8 cellular contexts compared by ENCODE assay signal in genomic region chr10:96512997-96513685, GRCh38. TPM values are rescaled to one million over a fixed set of nuclear protein-coding genes. Genes with fewer than 3 reads are reported as not detected.
DNase-seq lines count a peak whose midpoint lies in the region; ATAC-seq and TF ChIP-seq lines count a peak whose summit lies in the region.

No MANE protein-coding gene starts in this region.

- H3K4me2 ChIP-seq in MM.1S (ENCODE audit: low read depth, low read length) = peak overlapping the region; percentile 99

- H3K9me3 Mint-ChIP-seq in CD4-positive, alpha-beta T cell = no peaks in the 10 kb centered on the region
- H3K9me3 Mint-ChIP-seq in immature natural killer cell = no peaks in the 10 kb centered on the region

- H3F3A ChIP-seq in MM.1S (ENCODE audit: insufficient read depth, low read length) = peaks cover 17% of the 10 kb centered on the region; the same call in 1 of the 2 replicates

- no peaks in the 10 kb centered on the region for H4K20me1 ChIP-seq in MM.1S (ENCODE audit: insufficient read depth, low read length)

- in situ Hi-C loops in astrocyte of the spinal cord (cut with HindIII; ENCODE audit: low sequenced_read_pairs) (no loop called here), GM13976 (cut with MboI; ENCODE audit: low sequenced_read_pairs, unreplicated experiment) (no loop called here)

- H3K9me3 ChIP-seq in CD4-positive, alpha-beta T cell (ENCODE audit: control insufficient read depth, low read length) = no peaks in the 10 kb centered on the region
- no peaks in the 10 kb centered on the region for H3K9me3 ChIP-seq in MM.1S (replicated peaks; ENCODE audit: insufficient read depth, low read length)

- intact Hi-C loops in CD4-positive, alpha-beta T cell (cut with DNase I, micrococcal nuclease) = loop anchor here (5.0 to 10.0 kb wide), 2 partner anchors 116 to 118 kb away; no protein-coding TSS in a partner anchor

- POLR2A ChIA-PET in CD4-positive, alpha-beta T cell (lab: Charles Lee) = interaction anchor here (1.2 kb wide), 1 partner anchor 74 kb away, joined by 4 read pairs; the partner anchor contains the start of gene TM9SF3

- H2AFZ ChIP-seq in MM.1S (ENCODE audit: low read length) = peak overlapping the region; percentile 84

- H3K27ac Mint-ChIP-seq in CD4-positive, alpha-beta T cell = no peak overlapping the region
- no peak overlapping the region for H3K27ac Mint-ChIP-seq in immature natural killer cell

- H3K79me2 ChIP-seq in MM.1S (ENCODE audit: low read length) = no peaks in the 10 kb centered on the region

- peak overlapping the region; percentile 16; the same call in 1 of the 2 replicates for H3K9ac ChIP-seq in MM.1S (ENCODE audit: low read length)

- peak; percentile 44 for ATAC-seq in CD4-positive, alpha-beta T cell (ENCODE audit: poor library complexity)

- peak overlapping the region; percentile 72 for H3K4me3 Mint-ChIP-seq in CD4-positive, alpha-beta T cell
- H3K4me3 Mint-ChIP-seq in immature natural killer cell = peak overlapping the region; percentile 78 to 87 (median 85)

- peaks cover 33% of the 10 kb centered on the region for H3K27me3 ChIP-seq in CD4-positive, alpha-beta T cell (ENCODE audit: control insufficient read depth, insufficient read depth, low read length)
- peaks cover 15% of the 10 kb centered on the region for H3K27me3 ChIP-seq in MM.1S (replicated peaks; ENCODE audit: insufficient read depth, low read length)

- no peaks in the 10 kb centered on the region for H3K9me2 ChIP-seq in MM.1S (replicated peaks; ENCODE audit: insufficient read depth, low read length)

- no peak for TF ChIP-seq CTCF in CD4-positive, alpha-beta T cell (IDR thresholded peaks at IDR 0.05)
- TF ChIP-seq CTCF in GM20000 (IDR thresholded peaks at IDR 0.05; ENCODE audit: extremely low read depth, missing control alignments) = no peak
- TF ChIP-seq CTCF in MM.1S (IDR thresholded peaks at IDR 0.05; ENCODE audit: low read length) = no peak
- TF ChIP-seq CTCF in astrocyte of the spinal cord (IDR thresholded peaks at IDR 0.05; ENCODE audit: low read depth, low read length) = no peak
- no peak for TF ChIP-seq CTCF in GM13976 (IDR thresholded peaks at IDR 0.05; ENCODE audit: borderline replicate concordance, control extremely low read depth, extremely low read depth, insufficient read depth, missing control alignments)

- peak in 4 of 10 experiments; percentile 4 to 46 (median 39) for DNase-seq in CD4-positive, alpha-beta T cell
- DNase-seq in GM20000 (ENCODE audit: low spot score) = peak; percentile 66
- DNase-seq in MM.1S = no peak
- peak; percentile 33 for DNase-seq in astrocyte of the spinal cord (ENCODE audit: low read depth, low spot score)
- peak in 1 of 3 donors; percentile 10 for DNase-seq in immature natural killer cell
- peak; percentile 23 for DNase-seq in stimulated activated naive CD4-positive, alpha-beta T cell treated with Interleukin-2 at 50 U/mL for 16 hours (lab: John Stamatoyannopoulos, UW)
- no peak for DNase-seq in UCSD-AML1 (lab: John Stamatoyannopoulos, UW; ENCODE audit: unreplicated experiment)
- DNase-seq in GM13976 (ENCODE audit: low spot score) = no peak

- CTCF ChIA-PET in CD4-positive, alpha-beta T cell (lab: Charles Lee) = interaction anchor here (1.4 kb wide), 1 partner anchor 128 kb away, joined by 3 read pairs; no protein-coding TSS in a partner anchor

- H3K4me1 Mint-ChIP-seq in CD4-positive, alpha-beta T cell (ENCODE audit: low read depth) = peaks cover 10% of the 10 kb centered on the region
- H3K4me1 Mint-ChIP-seq in immature natural killer cell = peaks cover 23 to 25% of the 10 kb centered on the region in 2 donors

- H3K4me1 ChIP-seq in MM.1S (ENCODE audit: low read length) = peaks cover 13% of the 10 kb centered on the region

- H3K27me3 Mint-ChIP-seq in CD4-positive, alpha-beta T cell = peaks cover 49% of the 10 kb centered on the region
- H3K27me3 Mint-ChIP-seq in immature natural killer cell (ENCODE audit: low read depth in 3 of 3) = peaks cover 4 to 17% (median 11%) of the 10 kb centered on the region in 3 donors

- no peaks in the 10 kb centered on the region for H3K36me3 ChIP-seq in MM.1S (replicated peaks; ENCODE audit: insufficient read depth, low read length)

- H3K4me3 ChIP-seq in MM.1S (ENCODE audit: low read length) (peak overlapping the region; percentile 73), astrocyte of the spinal cord (ENCODE audit: low read depth, low read length) (peak overlapping the region; percentile 47)

- H3K27ac ChIP-seq in CD4-positive, alpha-beta T cell (ENCODE audit: low read depth, low read length) = no peak overlapping the region
- H3K27ac ChIP-seq in MM.1S (ENCODE audit: low read length) = no peak overlapping the region

- H3K36me3 Mint-ChIP-seq in CD4-positive, alpha-beta T cell (ENCODE audit: low read depth) = no peaks in the 10 kb centered on the region
- peaks cover 0 to under 1% (median 0%) of the 10 kb centered on the region in 3 donors for H3K36me3 Mint-ChIP-seq in immature natural killer cell

RNA-seq across cellular contexts. Expression of gene TLL2, which starts 0.6 kb away (rescaled TPM):
- total RNA-seq in CD4-positive, alpha-beta T cell = not detected
- not detected for polyA plus RNA-seq in immature natural killer cell

Comparison
In these comparisons a context has a peak if more than half of its experiments do, and no peak if none do; other contexts are left out.
1. DNase-seq: peak in GM20000 (single experiment), astrocyte of the spinal cord (single experiment) and stimulated activated naive CD4-positive, alpha-beta T cell treated with Interleukin-2 at 50 U/mL for 16 hours (single experiment); none in MM.1S (single experiment), UCSD-AML1 (single experiment) and GM13976 (single experiment).